ENCODE assay signal across 8 cellular contexts in the genomic region with DNA sequence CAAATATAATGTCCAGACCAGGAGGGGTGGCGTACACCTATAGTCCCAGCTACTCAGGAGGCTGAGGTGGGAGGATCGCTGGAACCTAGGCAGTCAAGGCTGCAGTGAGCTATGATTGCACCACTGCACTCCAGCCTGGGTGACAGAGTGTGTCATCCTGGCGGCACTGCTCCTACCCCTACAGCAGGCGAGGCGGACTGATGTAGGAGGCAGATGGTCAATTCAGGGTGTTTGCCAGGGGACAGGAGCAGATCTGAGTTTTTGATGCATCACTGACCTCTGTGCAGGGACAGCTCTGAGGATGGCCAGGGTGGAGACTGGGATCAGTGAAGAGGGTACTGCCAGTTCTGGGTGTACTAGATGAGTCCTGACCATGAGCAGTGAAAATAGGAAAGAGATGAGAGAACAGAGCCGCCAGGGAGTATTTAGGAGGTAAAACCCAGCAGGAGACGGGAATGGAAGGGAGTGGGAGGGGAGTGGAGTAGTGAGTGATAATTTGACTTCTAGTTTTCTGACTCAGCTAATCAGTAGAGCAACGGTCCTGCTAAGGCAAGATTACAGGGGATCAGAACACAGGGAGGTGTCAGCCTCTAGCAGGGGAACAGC.
DNase-seq lines count a peak whose midpoint lies in the region; ATAC-seq and TF ChIP-seq lines count a peak whose summit lies in the region.
"Had no signal": no experiment of that assay in that cellular context is flagged by ENCODE, and none has a peak within 500 bp of the region (broad histone marks: within the 10 kb centered on the region; RNA-seq: fewer than 3 reads in every experiment).

No MANE protein-coding gene starts in this region.

- H3K9me3 ChIP-seq in MM.1S (replicated peaks; ENCODE audit: insufficient read depth, low read length): no peaks in the 10 kb centered on the region

- H2AFZ ChIP-seq in MM.1S (ENCODE audit: low read length): peak overlapping the region; percentile 80

- H3K9me3 Mint-ChIP-seq in type B pancreatic cell: no peaks in the 10 kb centered on the region

- H3K27me3 Mint-ChIP-seq in type B pancreatic cell: no peaks in the 10 kb centered on the region

- H3K4me2 ChIP-seq in MM.1S (ENCODE audit: low read depth, low read length): peak overlapping the region; percentile 83

- no peak for DNase-seq in MM.1S
- DNase-seq in posterior vena cava (ENCODE audit: low spot score): peak; percentile 50
- DNase-seq in type B pancreatic cell (ENCODE audit: extremely low spot score, unreplicated experiment): no peak
- DNase-seq in foreskin keratinocyte: no peak
- DNase-seq in NCI-H1105 treated with DMSO at 0.1 percent for 48 hours (lab: John Stamatoyannopoulos, UW): no peak
- DNase-seq: activated naive CD4-positive, alpha-beta T cell treated with Interleukin-2 at 50 U/mL for 16 hours had no signal

- no peak overlapping the region for H3K4me3 Mint-ChIP-seq in type B pancreatic cell

- no peaks in the 10 kb centered on the region for H3K36me3 ChIP-seq in MM.1S (replicated peaks; ENCODE audit: insufficient read depth, low read length)

- H3K4me1 Mint-ChIP-seq in type B pancreatic cell (ENCODE audit: unreplicated experiment): no peaks in the 10 kb centered on the region

- peaks cover 17% of the 10 kb centered on the region for H3F3A ChIP-seq in MM.1S (ENCODE audit: insufficient read depth, low read length)

- no peaks in the 10 kb centered on the region for H3K36me3 Mint-ChIP-seq in type B pancreatic cell

- no peaks in the 10 kb centered on the region for H3K79me2 ChIP-seq in MM.1S (ENCODE audit: low read length)

- no peak for TF ChIP-seq CTCF in MM.1S (IDR thresholded peaks at IDR 0.05; ENCODE audit: low read length)
- no peak for TF ChIP-seq CTCF in type B pancreatic cell (conservative IDR thresholded peaks at IDR 0.05)
- no peak for TF ChIP-seq CTCF in foreskin keratinocyte (conservative IDR thresholded peaks at IDR 0.05)

- peaks cover 12% of the 10 kb centered on the region for H3K4me1 ChIP-seq in MM.1S (ENCODE audit: low read length)
- H3K4me1 ChIP-seq in foreskin keratinocyte: no peaks in the 10 kb centered on the region

- H3K9ac ChIP-seq in MM.1S (ENCODE audit: low read length): peak overlapping the region; percentile 76

- H3K27ac Mint-ChIP-seq in type B pancreatic cell: no peak overlapping the region

- ATAC-seq in GM19043 (IDR thresholded peaks at IDR 0.05; ENCODE audit: low read depth, unreplicated experiment) (peak; percentile 37), HG02759 (IDR thresholded peaks at IDR 0.05; ENCODE audit: unreplicated experiment) (peak; percentile 68), foreskin keratinocyte (no peak)

- H3K4me3 ChIP-seq in MM.1S (ENCODE audit: low read length): peak overlapping the region; percentile 41; the same call in 1 of the 2 replicates

- no peaks in the 10 kb centered on the region for H3K9me2 ChIP-seq in MM.1S (replicated peaks; ENCODE audit: insufficient read depth, low read length)

- no peaks in the 10 kb centered on the region for H3K27me3 ChIP-seq in MM.1S (replicated peaks; ENCODE audit: insufficient read depth, low read length)
- H3K27me3 ChIP-seq in foreskin keratinocyte: no peaks in the 10 kb centered on the region

- intact Hi-C loops in posterior vena cava (cut with DNase I): no loop called here

- H3K27ac ChIP-seq in MM.1S (ENCODE audit: low read length) (peak overlapping the region; percentile 93), foreskin keratinocyte (no peak overlapping the region)

- H4K20me1 ChIP-seq in MM.1S (ENCODE audit: insufficient read depth, low read length): no peaks in the 10 kb centered on the region
